13 cellular contexts compared by ENCODE assay signal in the genomic region with DNA sequence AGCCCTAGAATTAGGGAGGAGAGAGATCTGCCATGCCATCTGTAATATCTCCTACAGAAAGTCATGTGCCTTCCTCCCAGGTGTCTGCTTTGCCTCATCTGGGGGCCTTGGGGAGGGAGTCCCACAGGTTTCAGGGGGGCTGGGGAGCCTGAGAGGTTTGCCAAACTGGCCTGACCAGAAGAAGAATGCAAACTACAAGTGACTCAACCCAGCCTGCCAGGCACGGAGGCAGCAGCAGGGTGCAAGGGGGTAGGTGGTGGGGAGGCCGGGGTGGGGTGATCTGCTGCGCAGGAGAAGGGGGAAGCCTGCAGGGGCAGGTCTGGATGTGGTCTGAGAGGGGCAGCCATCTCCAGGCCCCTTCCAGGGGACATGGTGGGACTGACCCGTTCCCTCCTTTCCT. TPM values are rescaled to one million over a fixed set of nuclear protein-coding genes. Genes with fewer than 3 reads are reported as not detected.
DNase-seq lines count a peak whose midpoint lies in the region; ATAC-seq, FAIRE-seq and TF ChIP-seq lines count a peak whose summit lies in the region.
"Had no signal": no experiment of that assay in that cellular context is flagged by ENCODE, and none has a peak within 500 bp of the region (broad histone marks: within the 10 kb centered on the region; RNA-seq: fewer than 3 reads in every experiment).

No MANE protein-coding gene starts in this region.

- TF ChIP-seq CTCF in heart left ventricle (IDR thresholded peaks at IDR 0.05) (no peak), right atrium auricular region (IDR thresholded peaks at IDR 0.05) (no peak), astrocyte (IDR thresholded peaks at IDR 0.05; ENCODE audit: insufficient read depth, low read depth, low read length) (no peak), upper lobe of right lung (IDR thresholded peaks at IDR 0.05) (no peak)

- peaks cover 12 to 58% (median 33%) of the 10 kb centered on the region in 12 donors for H3K4me1 ChIP-seq in heart left ventricle
- peaks cover 0 to 50% of the 10 kb centered on the region in 2 donors for H3K4me1 ChIP-seq in right atrium auricular region
- peaks cover 33% of the 10 kb centered on the region for H3K4me1 ChIP-seq in astrocyte (ENCODE audit: insufficient read depth, low read length)
- peaks cover 41% of the 10 kb centered on the region for H3K4me1 ChIP-seq in upper lobe of right lung

- H3K36me3 ChIP-seq in heart left ventricle (peaks cover 0 to 14% (median 8%) of the 10 kb centered on the region in 9 donors), right atrium auricular region (no peaks in the 10 kb centered on the region), astrocyte (ENCODE audit: insufficient read depth, low read length) (no peaks in the 10 kb centered on the region), upper lobe of right lung (peaks cover 7% of the 10 kb centered on the region)

- 65 to 77% (median 74%) methylated on average over 4 of the region's 4 CpGs for WGBS in heart left ventricle, 4 donors

- peak in 3 of 5 donors; percentile 15 to 35 (median 19) for DNase-seq in heart left ventricle
- no peak for DNase-seq in right atrium auricular region (ENCODE audit: low spot score)
- no peak for DNase-seq in astrocyte (ENCODE audit: low read depth)
- DNase-seq in memory B cell (ENCODE audit: low spot score in 2 of 2): no peak
- DNase-seq in upper lobe of right lung: no peak
- DNase-seq: activated naive CD4-positive, alpha-beta T cell treated with Interleukin-2 at 50 U/mL for 16 hours; NCI-H187; occipital lobe had no signal

- no peaks in the 10 kb centered on the region for H3K27me3 ChIP-seq in heart left ventricle
- H3K27me3 ChIP-seq in right atrium auricular region: no peaks in the 10 kb centered on the region
- H3K27me3 ChIP-seq in astrocyte (ENCODE audit: insufficient read depth, low read length): no peaks in the 10 kb centered on the region
- H3K27me3 ChIP-seq in upper lobe of right lung: no peaks in the 10 kb centered on the region

- H3K9ac ChIP-seq in astrocyte (ENCODE audit: low read length): no peak overlapping the region

- intact Hi-C loops in heart left ventricle (cut with DNase I): no loop called here
- intact Hi-C loops in upper lobe of right lung (cut with DNase I): no loop called here

- H3K4me2 ChIP-seq in astrocyte (ENCODE audit: low read length): peak overlapping the region; percentile 13

- no peak for FAIRE-seq in astrocyte (lab: Jason Lieb, UNC)
- FAIRE-seq: frontal cortex, islet of Langerhans had no signal

- H2AFZ ChIP-seq in astrocyte (ENCODE audit: low read depth, low read length): no peak overlapping the region

- TF ChIP-seq POLR2A in heart left ventricle (IDR thresholded peaks at IDR 0.05): no peak

- H3K9me3 Mint-ChIP-seq in astrocyte (ENCODE audit: unreplicated experiment): no peaks in the 10 kb centered on the region
- H3K9me3 Mint-ChIP-seq in memory B cell: no peaks in the 10 kb centered on the region

- H3K27ac Mint-ChIP-seq in astrocyte (ENCODE audit: unreplicated experiment) (no peak overlapping the region), memory B cell (peak overlapping the region; percentile 62)

- H3K36me3 Mint-ChIP-seq in astrocyte (ENCODE audit: low read depth, unreplicated experiment): no peaks in the 10 kb centered on the region
- H3K36me3 Mint-ChIP-seq in memory B cell: peaks cover 7% of the 10 kb centered on the region

- H3K27me3 Mint-ChIP-seq in astrocyte (ENCODE audit: low read depth, unreplicated experiment): no peaks in the 10 kb centered on the region
- no peaks in the 10 kb centered on the region for H3K27me3 Mint-ChIP-seq in memory B cell

- no peak overlapping the region for H3K4me3 ChIP-seq in heart left ventricle
- H3K4me3 ChIP-seq in right atrium auricular region: no peak overlapping the region
- no peak overlapping the region for H3K4me3 ChIP-seq in astrocyte (ENCODE audit: insufficient read depth, low read depth, low read length)
- H3K4me3 ChIP-seq in upper lobe of right lung: no peak overlapping the region

- H4K20me1 ChIP-seq in astrocyte (ENCODE audit: insufficient read depth, low read length): no peaks in the 10 kb centered on the region

- peak overlapping the region in 2 of 12 donors; percentile 12 to 44 for H3K27ac ChIP-seq in heart left ventricle
- H3K27ac ChIP-seq in right atrium auricular region: peak overlapping the region in 1 of 2 donors; percentile 80
- H3K27ac ChIP-seq in astrocyte (ENCODE audit: low read depth, low read length): no peak overlapping the region
- H3K27ac ChIP-seq in upper lobe of right lung: peak overlapping the region; percentile 36

- no peak for ATAC-seq in heart left ventricle
- no peak for ATAC-seq in memory B cell (ENCODE audit: low read depth)
- ATAC-seq in upper lobe of right lung: peak; percentile 13
- ATAC-seq in HG03175 (IDR thresholded peaks at IDR 0.05; ENCODE audit: unreplicated experiment): no peak
- no peak for ATAC-seq in HG03095 (IDR thresholded peaks at IDR 0.05; ENCODE audit: unreplicated experiment)
- no peak for ATAC-seq in HG03108 (IDR thresholded peaks at IDR 0.05; ENCODE audit: unreplicated experiment)

- H3K4me1 Mint-ChIP-seq in astrocyte (ENCODE audit: low read depth, unreplicated experiment): peaks cover 49% of the 10 kb centered on the region
- peaks cover 15% of the 10 kb centered on the region for H3K4me1 Mint-ChIP-seq in memory B cell

- no peaks in the 10 kb centered on the region for H3K9me3 ChIP-seq in heart left ventricle
- H3K9me3 ChIP-seq in right atrium auricular region: no peaks in the 10 kb centered on the region
- H3K9me3 ChIP-seq in astrocyte (ENCODE audit: insufficient read depth, low read depth, low read length): no peaks in the 10 kb centered on the region
- no peaks in the 10 kb centered on the region for H3K9me3 ChIP-seq in upper lobe of right lung

- peak overlapping the region; percentile 60 for H3K4me3 Mint-ChIP-seq in astrocyte (ENCODE audit: unreplicated experiment)
- H3K4me3 Mint-ChIP-seq in memory B cell: no peak overlapping the region

- no peaks in the 10 kb centered on the region for H3K79me2 ChIP-seq in astrocyte (ENCODE audit: insufficient read depth, low read length)

RNA-seq across cellular contexts. Expression of a gene that starts 9.6 kb away (rescaled TPM):
- total RNA-seq in heart left ventricle (100 to 1,000 TPM in 6 of 9 donors, 10 to 100 TPM in 3; 91.5 to 225 (median 107) TPM), right atrium auricular region (100 to 1,000 TPM; 106 to 125 TPM), astrocyte (103 and 117 TPM in 2 replicates), upper lobe of right lung (146 TPM)
- polyA plus RNA-seq in heart left ventricle: 10 to 100 TPM; 38.9 to 94.6 TPM

Comparison
In these comparisons a context has a peak if more than half of its experiments do, and no peak if none do; other contexts are left out.
1. DNase-seq: peak in heart left ventricle (3 of 5); none in right atrium auricular region (single experiment), astrocyte (single experiment), memory B cell (0 of 2) and upper lobe of right lung (single experiment).